23 cellular contexts compared by ENCODE assay signal in the genomic region with DNA sequence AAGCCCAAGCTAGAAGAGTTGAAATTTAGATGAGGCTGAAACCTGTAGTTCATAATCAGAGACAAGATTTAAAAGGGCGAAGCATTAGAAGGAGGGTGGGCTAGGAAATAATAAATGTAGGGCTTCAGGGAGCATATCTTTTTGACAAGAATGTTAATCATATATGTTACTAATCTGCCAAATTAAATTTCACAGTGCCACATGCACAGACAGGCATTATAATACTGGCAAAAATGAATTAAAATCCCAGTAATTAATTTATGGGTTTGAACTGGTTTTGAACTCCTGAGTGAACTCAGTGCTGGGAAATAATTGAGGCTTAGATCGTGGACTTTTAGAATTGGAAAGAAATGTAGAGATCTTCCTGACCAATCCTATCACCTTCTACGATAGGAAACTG.
"Had no signal": no experiment of that assay in that cellular context is flagged by ENCODE, and none has a peak within 500 bp of the region (broad histone marks: within the 10 kb centered on the region; RNA-seq: fewer than 3 reads in every experiment).

No MANE protein-coding gene starts in this region.

- H3K36me3 ChIP-seq: ovary, right atrium auricular region, tibial nerve, uterus had no signal

- H3K4me1 ChIP-seq: right atrium auricular region, tibial nerve, uterus had no signal

- H3K27me3 ChIP-seq: ovary, right atrium auricular region, tibial nerve, uterus had no signal

- H3K9me3 ChIP-seq: ovary had no signal

- H3K36me3 Mint-ChIP-seq: naive thymus-derived CD4-positive, alpha-beta T cell; stimulated activated naive B cell treated with anti-CD40 and anti-IgM and Interleukin-4, amounts not matched to agents 10 μg/mL and 1 μg/mL and 100 μg/mL, for 72 hours; type B pancreatic cell had no signal

- H3K4me3 ChIP-seq: lung, mucosa of descending colon, ovary, right atrium auricular region, skin epidermis, tibial nerve, uterus had no signal

- H3K4me3 Mint-ChIP-seq: naive thymus-derived CD4-positive, alpha-beta T cell; natural killer cell treated with Interleukin-12 subunit alpha and Interleukin-12 subunit beta and Interleukin-15 and Interleukin-18, amount 100 ng/mL, for 72 hours; stimulated activated naive B cell treated with anti-CD40 and anti-IgM and Interleukin-4, amounts not matched to agents 10 μg/mL and 1 μg/mL and 100 μg/mL, for 72 hours; stimulated activated naive CD8-positive, alpha-beta T cell treated with anti-CD3 and anti-CD28 coated beads, Interleukin-15, Interleukin-2, amounts not matched to agents 100 ng/mL and 50 ng/mL, for 24 hours; type B pancreatic cell had no signal

- DNase-seq: hippocampal formation; left cardiac atrium; mesendoderm; midbrain; mucosa of descending colon; naive thymus-derived CD4-positive, alpha-beta T cell; ovary; stimulated activated CD4-positive, alpha-beta T cell treated with anti-CD3 and anti-CD28 coated beads, Interleukin-12 subunit alpha, Interleukin-12 subunit beta, amount 100 ng/mL, for 4 hours; stimulated activated CD4-positive, alpha-beta T cell treated with anti-CD3 and anti-CD28 coated beads, Interleukin-15, amount 100 ng/mL, for 24 hours; stimulated activated CD4-positive, alpha-beta T cell treated with anti-CD3 and anti-CD28 coated beads, Interleukin-2, amount 100 ng/mL, for 24 hours; stimulated activated CD4-positive, alpha-beta T cell treated with anti-CD3 and anti-CD28 coated beads, Interleukin-4, amount 100 ng/mL, for 1 hour; stimulated activated naive B cell treated with anti-CD40 and anti-IgM and Interleukin-4, amounts not matched to agents 10 μg/mL and 1 μg/mL and 100 μg/mL, for 72 hours; uterus had no signal

- H3K27ac ChIP-seq: ovary, skin epidermis, tibial nerve, uterus had no signal

- H3K27ac Mint-ChIP-seq: naive thymus-derived CD4-positive, alpha-beta T cell; natural killer cell treated with Interleukin-12 subunit alpha and Interleukin-12 subunit beta and Interleukin-15 and Interleukin-18, amount 100 ng/mL, for 72 hours; progenitor cell of endocrine pancreas; stimulated activated naive B cell treated with anti-CD40 and anti-IgM and Interleukin-4, amounts not matched to agents 10 μg/mL and 1 μg/mL and 100 μg/mL, for 72 hours; stimulated activated naive CD8-positive, alpha-beta T cell treated with anti-CD3 and anti-CD28 coated beads, Interleukin-15, Interleukin-2, amounts not matched to agents 100 ng/mL and 50 ng/mL, for 24 hours; type B pancreatic cell had no signal

- ATAC-seq: left lobe of liver; mucosa of descending colon; naive thymus-derived CD4-positive, alpha-beta T cell; natural killer cell treated with Interleukin-12 subunit alpha and Interleukin-12 subunit beta and Interleukin-15 and Interleukin-18, amount 100 ng/mL, for 72 hours; sciatic nerve; stimulated activated naive B cell treated with anti-CD40 and anti-IgM and Interleukin-4, amounts not matched to agents 10 μg/mL and 1 μg/mL and 100 μg/mL, for 72 hours had no signal

- H3K4me1 Mint-ChIP-seq: naive thymus-derived CD4-positive, alpha-beta T cell; stimulated activated naive B cell treated with anti-CD40 and anti-IgM and Interleukin-4, amounts not matched to agents 10 μg/mL and 1 μg/mL and 100 μg/mL, for 72 hours had no signal

- H3K27me3 Mint-ChIP-seq: natural killer cell treated with Interleukin-12 subunit alpha and Interleukin-12 subunit beta and Interleukin-15 and Interleukin-18, amount 100 ng/mL, for 72 hours; stimulated activated naive B cell treated with anti-CD40 and anti-IgM and Interleukin-4, amounts not matched to agents 10 μg/mL and 1 μg/mL and 100 μg/mL, for 72 hours; stimulated activated naive CD8-positive, alpha-beta T cell treated with anti-CD3 and anti-CD28 coated beads, Interleukin-15, Interleukin-2, amounts not matched to agents 100 ng/mL and 50 ng/mL, for 24 hours had no signal
